9 cellular contexts compared by ENCODE assay signal in genomic region chr10:118445535-118445934, GRCh38.
"Had no signal": no experiment of that assay in that cellular context is flagged by ENCODE, and none has a peak within 500 bp of the region (broad histone marks: within the 10 kb centered on the region; RNA-seq: fewer than 3 reads in every experiment).

No MANE protein-coding gene starts in this region.

- ATAC-seq: HCT116, K562 had no signal

- FAIRE-seq: HTR-8/SVneo, K562 had no signal

- H3K9me3 ChIP-seq: HAP-1 had no signal

- H3K4me1 ChIP-seq: HAP-1 had no signal

- DNase-seq: GM23248, GOT3, H7, HFFc6, IMR-90 had no signal

- H3K4me3 ChIP-seq: GM23248, HAP-1, K562 had no signal

- H3K36me3 ChIP-seq: HAP-1 had no signal

- H3K27ac ChIP-seq: GM23248 had no signal
